In the genomic region with DNA sequence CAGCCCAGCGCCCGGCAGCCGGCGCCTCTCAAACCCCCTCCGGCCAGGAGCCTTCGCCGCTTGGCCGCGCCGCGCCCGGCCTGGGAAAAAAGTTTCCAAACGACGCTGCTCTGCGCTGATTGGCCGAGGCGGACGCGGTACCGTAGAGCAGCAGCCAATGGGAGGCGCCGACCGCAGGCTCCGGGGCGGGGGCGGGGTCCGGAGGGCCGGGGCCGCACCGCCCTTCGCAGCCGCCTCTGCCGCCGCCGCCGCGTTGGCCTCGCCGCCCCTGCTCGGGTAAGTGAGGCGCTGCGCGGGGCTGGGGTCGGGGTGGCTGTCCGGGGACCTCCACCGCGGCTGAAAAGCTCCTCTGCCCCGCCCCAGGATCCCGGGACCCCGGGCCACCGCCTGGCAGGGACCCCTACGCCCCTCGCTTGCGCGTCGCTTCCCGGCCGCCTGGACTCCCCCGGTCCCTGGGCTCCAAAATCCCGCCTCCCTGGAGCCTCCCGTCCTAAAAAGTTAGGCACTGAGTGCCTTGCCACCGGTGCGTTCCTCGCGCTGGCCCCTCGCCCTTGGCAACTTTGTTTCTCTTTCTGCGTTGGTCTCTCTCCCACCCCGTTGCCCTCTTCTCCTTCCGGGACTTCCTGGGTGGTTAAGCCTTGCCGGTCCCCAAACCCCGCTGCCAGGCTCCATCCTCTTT, we compare ENCODE assay signal across 1 cellular context.
TF ChIP-seq lines count a peak whose summit lies in the region.

A gene with protein sequence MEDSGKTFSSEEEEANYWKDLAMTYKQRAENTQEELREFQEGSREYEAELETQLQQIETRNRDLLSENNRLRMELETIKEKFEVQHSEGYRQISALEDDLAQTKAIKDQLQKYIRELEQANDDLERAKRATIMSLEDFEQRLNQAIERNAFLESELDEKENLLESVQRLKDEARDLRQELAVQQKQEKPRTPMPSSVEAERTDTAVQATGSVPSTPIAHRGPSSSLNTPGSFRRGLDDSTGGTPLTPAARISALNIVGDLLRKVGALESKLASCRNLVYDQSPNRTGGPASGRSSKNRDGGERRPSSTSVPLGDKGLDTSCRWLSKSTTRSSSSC (plus strand): TSS at position 227 of the 679 bp plus-strand sequence. CDS start 14,534 bp downstream, outside the sequence.

TF ChIP-seq in K562, 482 proteins besides CTCF, POLR2A, EP300 and RAD21 (continued from another document and continues in another):
- TF ChIP-seq, protein P1, sequence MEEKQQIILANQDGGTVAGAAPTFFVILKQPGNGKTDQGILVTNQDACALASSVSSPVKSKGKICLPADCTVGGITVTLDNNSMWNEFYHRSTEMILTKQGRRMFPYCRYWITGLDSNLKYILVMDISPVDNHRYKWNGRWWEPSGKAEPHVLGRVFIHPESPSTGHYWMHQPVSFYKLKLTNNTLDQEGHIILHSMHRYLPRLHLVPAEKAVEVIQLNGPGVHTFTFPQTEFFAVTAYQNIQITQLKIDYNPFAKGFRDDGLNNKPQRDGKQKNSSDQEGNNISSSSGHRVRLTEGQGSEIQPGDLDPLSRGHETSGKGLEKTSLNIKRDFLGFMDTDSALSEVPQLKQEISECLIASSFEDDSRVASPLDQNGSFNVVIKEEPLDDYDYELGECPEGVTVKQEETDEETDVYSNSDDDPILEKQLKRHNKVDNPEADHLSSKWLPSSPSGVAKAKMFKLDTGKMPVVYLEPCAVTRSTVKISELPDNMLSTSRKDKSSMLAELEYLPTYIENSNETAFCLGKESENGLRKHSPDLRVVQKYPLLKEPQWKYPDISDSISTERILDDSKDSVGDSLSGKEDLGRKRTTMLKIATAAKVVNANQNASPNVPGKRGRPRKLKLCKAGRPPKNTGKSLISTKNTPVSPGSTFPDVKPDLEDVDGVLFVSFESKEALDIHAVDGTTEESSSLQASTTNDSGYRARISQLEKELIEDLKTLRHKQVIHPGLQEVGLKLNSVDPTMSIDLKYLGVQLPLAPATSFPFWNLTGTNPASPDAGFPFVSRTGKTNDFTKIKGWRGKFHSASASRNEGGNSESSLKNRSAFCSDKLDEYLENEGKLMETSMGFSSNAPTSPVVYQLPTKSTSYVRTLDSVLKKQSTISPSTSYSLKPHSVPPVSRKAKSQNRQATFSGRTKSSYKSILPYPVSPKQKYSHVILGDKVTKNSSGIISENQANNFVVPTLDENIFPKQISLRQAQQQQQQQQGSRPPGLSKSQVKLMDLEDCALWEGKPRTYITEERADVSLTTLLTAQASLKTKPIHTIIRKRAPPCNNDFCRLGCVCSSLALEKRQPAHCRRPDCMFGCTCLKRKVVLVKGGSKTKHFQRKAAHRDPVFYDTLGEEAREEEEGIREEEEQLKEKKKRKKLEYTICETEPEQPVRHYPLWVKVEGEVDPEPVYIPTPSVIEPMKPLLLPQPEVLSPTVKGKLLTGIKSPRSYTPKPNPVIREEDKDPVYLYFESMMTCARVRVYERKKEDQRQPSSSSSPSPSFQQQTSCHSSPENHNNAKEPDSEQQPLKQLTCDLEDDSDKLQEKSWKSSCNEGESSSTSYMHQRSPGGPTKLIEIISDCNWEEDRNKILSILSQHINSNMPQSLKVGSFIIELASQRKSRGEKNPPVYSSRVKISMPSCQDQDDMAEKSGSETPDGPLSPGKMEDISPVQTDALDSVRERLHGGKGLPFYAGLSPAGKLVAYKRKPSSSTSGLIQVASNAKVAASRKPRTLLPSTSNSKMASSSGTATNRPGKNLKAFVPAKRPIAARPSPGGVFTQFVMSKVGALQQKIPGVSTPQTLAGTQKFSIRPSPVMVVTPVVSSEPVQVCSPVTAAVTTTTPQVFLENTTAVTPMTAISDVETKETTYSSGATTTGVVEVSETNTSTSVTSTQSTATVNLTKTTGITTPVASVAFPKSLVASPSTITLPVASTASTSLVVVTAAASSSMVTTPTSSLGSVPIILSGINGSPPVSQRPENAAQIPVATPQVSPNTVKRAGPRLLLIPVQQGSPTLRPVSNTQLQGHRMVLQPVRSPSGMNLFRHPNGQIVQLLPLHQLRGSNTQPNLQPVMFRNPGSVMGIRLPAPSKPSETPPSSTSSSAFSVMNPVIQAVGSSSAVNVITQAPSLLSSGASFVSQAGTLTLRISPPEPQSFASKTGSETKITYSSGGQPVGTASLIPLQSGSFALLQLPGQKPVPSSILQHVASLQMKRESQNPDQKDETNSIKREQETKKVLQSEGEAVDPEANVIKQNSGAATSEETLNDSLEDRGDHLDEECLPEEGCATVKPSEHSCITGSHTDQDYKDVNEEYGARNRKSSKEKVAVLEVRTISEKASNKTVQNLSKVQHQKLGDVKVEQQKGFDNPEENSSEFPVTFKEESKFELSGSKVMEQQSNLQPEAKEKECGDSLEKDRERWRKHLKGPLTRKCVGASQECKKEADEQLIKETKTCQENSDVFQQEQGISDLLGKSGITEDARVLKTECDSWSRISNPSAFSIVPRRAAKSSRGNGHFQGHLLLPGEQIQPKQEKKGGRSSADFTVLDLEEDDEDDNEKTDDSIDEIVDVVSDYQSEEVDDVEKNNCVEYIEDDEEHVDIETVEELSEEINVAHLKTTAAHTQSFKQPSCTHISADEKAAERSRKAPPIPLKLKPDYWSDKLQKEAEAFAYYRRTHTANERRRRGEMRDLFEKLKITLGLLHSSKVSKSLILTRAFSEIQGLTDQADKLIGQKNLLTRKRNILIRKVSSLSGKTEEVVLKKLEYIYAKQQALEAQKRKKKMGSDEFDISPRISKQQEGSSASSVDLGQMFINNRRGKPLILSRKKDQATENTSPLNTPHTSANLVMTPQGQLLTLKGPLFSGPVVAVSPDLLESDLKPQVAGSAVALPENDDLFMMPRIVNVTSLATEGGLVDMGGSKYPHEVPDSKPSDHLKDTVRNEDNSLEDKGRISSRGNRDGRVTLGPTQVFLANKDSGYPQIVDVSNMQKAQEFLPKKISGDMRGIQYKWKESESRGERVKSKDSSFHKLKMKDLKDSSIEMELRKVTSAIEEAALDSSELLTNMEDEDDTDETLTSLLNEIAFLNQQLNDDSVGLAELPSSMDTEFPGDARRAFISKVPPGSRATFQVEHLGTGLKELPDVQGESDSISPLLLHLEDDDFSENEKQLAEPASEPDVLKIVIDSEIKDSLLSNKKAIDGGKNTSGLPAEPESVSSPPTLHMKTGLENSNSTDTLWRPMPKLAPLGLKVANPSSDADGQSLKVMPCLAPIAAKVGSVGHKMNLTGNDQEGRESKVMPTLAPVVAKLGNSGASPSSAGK (IDR thresholded peaks at IDR 0.05), result peak; percentile 87
- TF ChIP-seq, protein P2, sequence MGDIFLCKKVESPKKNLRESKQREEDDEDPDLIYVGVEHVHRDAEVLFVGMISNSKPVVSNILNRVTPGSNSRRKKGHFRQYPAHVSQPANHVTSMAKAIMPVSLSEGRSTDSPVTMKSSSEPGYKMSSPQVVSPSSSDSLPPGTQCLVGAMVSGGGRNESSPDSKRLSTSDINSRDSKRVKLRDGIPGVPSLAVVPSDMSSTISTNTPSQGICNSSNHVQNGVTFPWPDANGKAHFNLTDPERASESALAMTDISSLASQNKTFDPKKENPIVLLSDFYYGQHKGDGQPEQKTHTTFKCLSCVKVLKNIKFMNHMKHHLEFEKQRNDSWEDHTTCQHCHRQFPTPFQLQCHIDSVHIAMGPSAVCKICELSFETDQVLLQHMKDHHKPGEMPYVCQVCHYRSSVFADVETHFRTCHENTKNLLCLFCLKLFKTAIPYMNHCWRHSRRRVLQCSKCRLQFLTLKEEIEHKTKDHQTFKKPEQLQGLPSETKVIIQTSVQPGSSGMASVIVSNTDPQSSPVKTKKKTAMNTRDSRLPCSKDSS (IDR thresholded peaks at IDR 0.05; ENCODE audit: low read depth, partially characterized antibody), result no peak
- TF ChIP-seq MAZ (CRISPR knock-in tag; conservative IDR thresholded peaks at IDR 0.05 in 1 of 2, IDR thresholded peaks at IDR 0.05 in 1 of 2) (peak; percentile 48 to 69), PHB (CRISPR knock-in tag; IDR thresholded peaks at IDR 0.05) (no peak), KLF16 (IDR thresholded peaks at IDR 0.05) (no peak), L3MBTL2 (IDR thresholded peaks at IDR 0.05) (peak; percentile 98), SAFB2 (IDR thresholded peaks at IDR 0.05; ENCODE audit: borderline replicate concordance, low read depth, low read length, severe bottlenecking) (no peak), POLR2B (IDR thresholded peaks at IDR 0.05; ENCODE audit: low read depth, partially characterized antibody) (no peak), ZNF143 (CRISPR knock-in tag; IDR thresholded peaks at IDR 0.05) (no peak), SPI1 (IDR thresholded peaks at IDR 0.05; ENCODE audit: borderline replicate concordance, low read depth, low read length) (no peak), YY1 (IDR thresholded peaks at IDR 0.05; ENCODE audit: borderline replicate concordance in 1 of 3, control insufficient read depth in 1 of 3, extremely low read depth in 1 of 3, insufficient read depth in 3 of 3, insufficient read length in 1 of 3, insufficient replicate concordance in 2 of 3, low read depth in 1 of 3, low read length in 2 of 3) (peak in 1 of 3 experiments; percentile 55), ZFPM2 (CRISPR knock-in tag; IDR thresholded peaks at IDR 0.05) (no peak), ZMIZ1 (IDR thresholded peaks at IDR 0.05; ENCODE audit: low read depth in 2 of 2, low read length in 2 of 2) (0 out of 4 replicates have a peak, but pooled peaks of 1 of the 2 experiments have one; percentile 3), ZBTB1 (CRISPR knock-in tag; IDR thresholded peaks at IDR 0.05; ENCODE audit: borderline replicate concordance, low read depth) (peak; percentile 49; the same call in 1 of the 2 replicates), GTF2F1 (IDR thresholded peaks at IDR 0.05; ENCODE audit: low read depth, low read length) (no peak), CBFA2T2 (conservative IDR thresholded peaks at IDR 0.05) (no peak), ZNF644 (tag; IDR thresholded peaks at IDR 0.05; ENCODE audit: low read depth) (no peak), RNF2 (IDR thresholded peaks at IDR 0.05) (no peak), ID3 (CRISPR knock-in tag; IDR thresholded peaks at IDR 0.05) (no peak), ID3 (tag; IDR thresholded peaks at IDR 0.05) (no peak), SIN3A (IDR thresholded peaks at IDR 0.05; ENCODE audit: borderline replicate concordance in 2 of 2, control insufficient read depth in 1 of 2, low read depth in 2 of 2, low read length in 2 of 2) (peak in 1 of 2 experiments; percentile 14; a peak in 1 of 4 replicates), SUPT5H (IDR thresholded peaks at IDR 0.05) (peak; percentile 66), SIN3B (IDR thresholded peaks at IDR 0.05; ENCODE audit: low read depth) (peak; percentile 55; the same call in 1 of the 2 replicates), GABPB1 (CRISPR knock-in tag; IDR thresholded peaks at IDR 0.05) (0 out of 2 replicates have a peak, but pooled peaks have one; percentile 35)
- TF ChIP-seq, protein P3, sequence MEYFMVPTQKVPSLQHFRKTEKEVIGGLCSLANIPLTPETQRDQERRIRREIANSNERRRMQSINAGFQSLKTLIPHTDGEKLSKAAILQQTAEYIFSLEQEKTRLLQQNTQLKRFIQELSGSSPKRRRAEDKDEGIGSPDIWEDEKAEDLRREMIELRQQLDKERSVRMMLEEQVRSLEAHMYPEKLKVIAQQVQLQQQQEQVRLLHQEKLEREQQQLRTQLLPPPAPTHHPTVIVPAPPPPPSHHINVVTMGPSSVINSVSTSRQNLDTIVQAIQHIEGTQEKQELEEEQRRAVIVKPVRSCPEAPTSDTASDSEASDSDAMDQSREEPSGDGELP (CRISPR knock-in tag; IDR thresholded peaks at IDR 0.05; ENCODE audit: borderline replicate concordance), result peak; percentile 59; the same call in 1 of the 2 replicates
- TF ChIP-seq, protein P4, sequence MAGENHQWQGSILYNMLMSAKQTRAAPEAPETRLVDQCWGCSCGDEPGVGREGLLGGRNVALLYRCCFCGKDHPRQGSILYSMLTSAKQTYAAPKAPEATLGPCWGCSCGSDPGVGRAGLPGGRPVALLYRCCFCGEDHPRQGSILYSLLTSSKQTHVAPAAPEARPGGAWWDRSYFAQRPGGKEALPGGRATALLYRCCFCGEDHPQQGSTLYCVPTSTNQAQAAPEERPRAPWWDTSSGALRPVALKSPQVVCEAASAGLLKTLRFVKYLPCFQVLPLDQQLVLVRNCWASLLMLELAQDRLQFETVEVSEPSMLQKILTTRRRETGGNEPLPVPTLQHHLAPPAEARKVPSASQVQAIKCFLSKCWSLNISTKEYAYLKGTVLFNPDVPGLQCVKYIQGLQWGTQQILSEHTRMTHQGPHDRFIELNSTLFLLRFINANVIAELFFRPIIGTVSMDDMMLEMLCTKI (IDR thresholded peaks at IDR 0.05; ENCODE audit: partially characterized antibody), result no peak
- TF ChIP-seq, protein P5, sequence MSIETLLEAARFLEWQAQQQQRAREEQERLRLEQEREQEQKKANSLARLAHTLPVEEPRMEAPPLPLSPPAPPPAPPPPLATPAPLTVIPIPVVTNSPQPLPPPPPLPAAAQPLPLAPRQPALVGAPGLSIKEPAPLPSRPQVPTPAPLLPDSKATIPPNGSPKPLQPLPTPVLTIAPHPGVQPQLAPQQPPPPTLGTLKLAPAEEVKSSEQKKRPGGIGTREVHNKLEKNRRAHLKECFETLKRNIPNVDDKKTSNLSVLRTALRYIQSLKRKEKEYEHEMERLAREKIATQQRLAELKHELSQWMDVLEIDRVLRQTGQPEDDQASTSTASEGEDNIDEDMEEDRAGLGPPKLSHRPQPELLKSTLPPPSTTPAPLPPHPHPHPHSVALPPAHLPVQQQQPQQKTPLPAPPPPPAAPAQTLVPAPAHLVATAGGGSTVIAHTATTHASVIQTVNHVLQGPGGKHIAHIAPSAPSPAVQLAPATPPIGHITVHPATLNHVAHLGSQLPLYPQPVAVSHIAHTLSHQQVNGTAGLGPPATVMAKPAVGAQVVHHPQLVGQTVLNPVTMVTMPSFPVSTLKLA (conservative IDR thresholded peaks at IDR 0.05), result peak in 1 of 2 experiments; percentile 46; a peak in 2 of 4 replicates
